20 cellular contexts compared by ENCODE assay signal in genomic region chr4:122701061-122701460, GRCh38. TPM values are rescaled to one million over a fixed set of nuclear protein-coding genes. Genes with fewer than 3 reads are reported as not detected.
DNase-seq lines count a peak whose midpoint lies in the region; ATAC-seq, FAIRE-seq and TF ChIP-seq lines count a peak whose summit lies in the region.
"Had no signal": no experiment of that assay in that cellular context is flagged by ENCODE, and none has a peak within 500 bp of the region (broad histone marks: within the 10 kb centered on the region; RNA-seq: fewer than 3 reads in every experiment).

No MANE protein-coding gene starts in this region.

- ATAC-seq in activated naive CD4-positive, alpha-beta T cell treated with anti-CD3 and anti-CD28 coated beads, Interleukin-2, amount 50 U/mL, for 72 hours = peak; percentile 69 to 75
- ATAC-seq in HG02870 (IDR thresholded peaks at IDR 0.05; ENCODE audit: unreplicated experiment) (peak; percentile 60), GM18505 (IDR thresholded peaks at IDR 0.05; ENCODE audit: unreplicated experiment) (no peak)
- no peak for ATAC-seq in CD4-positive, alpha-beta T cell (ENCODE audit: poor library complexity)
- ATAC-seq: naive thymus-derived CD4-positive, alpha-beta T cell had no signal

- H3K4me3 ChIP-seq in kidney (ENCODE audit: low read length in 2 of 2) = peak overlapping the region; percentile 51 to 73
- H3K4me3 ChIP-seq: esophagus squamous epithelium, smooth muscle cell, thoracic aorta had no signal

- no peaks in the 10 kb centered on the region for H3K27me3 Mint-ChIP-seq in activated naive CD4-positive, alpha-beta T cell treated with anti-CD3 and anti-CD28 coated beads, Interleukin-2, amount 10 ng/mL, durations not matched to agents 7 days and 5 days
- H3K27me3 Mint-ChIP-seq in activated T-helper 1 cell treated with anti-CD3 and anti-CD28 coated beads, Interleukin-12 subunit alpha, Interleukin-12 subunit beta, Interleukin-2, Interleukin-4 antibody, amounts not matched to agents 30 ng/mL and 10 ng/mL and 1 ng/mL, durations not matched to agents 14 hours and 24 hours and 36 hours (ENCODE audit: insufficient read depth) = peaks cover 2% of the 10 kb centered on the region
- no peaks in the 10 kb centered on the region for H3K27me3 Mint-ChIP-seq in CD4-positive, alpha-beta T cell
- H3K27me3 Mint-ChIP-seq: naive thymus-derived CD4-positive, alpha-beta T cell had no signal

- TF ChIP-seq CTCF in kidney (IDR thresholded peaks at IDR 0.05; ENCODE audit: borderline replicate concordance, extremely low read depth, insufficient read depth) = no peak
- no peak for TF ChIP-seq CTCF in CD4-positive, alpha-beta T cell (IDR thresholded peaks at IDR 0.05)

- H3K36me3 Mint-ChIP-seq in activated naive CD4-positive, alpha-beta T cell treated with anti-CD3 and anti-CD28 coated beads, Interleukin-2, amount 50 U/mL, for 72 hours = peaks cover 10 to 81% of the 10 kb centered on the region in 2 donors
- H3K36me3 Mint-ChIP-seq in activated naive CD4-positive, alpha-beta T cell treated with anti-CD3 and anti-CD28 coated beads, Interleukin-2, amount 10 ng/mL, durations not matched to agents 7 days and 5 days = no peaks in the 10 kb centered on the region
- H3K36me3 Mint-ChIP-seq in activated T-helper 1 cell treated with anti-CD3 and anti-CD28 coated beads, Interleukin-12 subunit alpha, Interleukin-12 subunit beta, Interleukin-2, Interleukin-4 antibody, amounts not matched to agents 30 ng/mL and 10 ng/mL and 1 ng/mL, durations not matched to agents 14 hours and 24 hours and 36 hours (ENCODE audit: low read depth) = peaks cover 19% of the 10 kb centered on the region
- no peaks in the 10 kb centered on the region for H3K36me3 Mint-ChIP-seq in CD4-positive, alpha-beta T cell (ENCODE audit: low read depth)
- H3K36me3 Mint-ChIP-seq: immature natural killer cell had no signal

- H3K27ac ChIP-seq in kidney (ENCODE audit: low read depth in 2 of 2, low read length in 2 of 2) = no peak overlapping the region
- H3K27ac ChIP-seq in CD4-positive, alpha-beta T cell (ENCODE audit: low read depth, low read length) = no peak overlapping the region
- H3K27ac ChIP-seq: esophagus squamous epithelium, HL-60, thoracic aorta had no signal

- no peaks in the 10 kb centered on the region for H3K9me3 ChIP-seq in kidney (ENCODE audit: control insufficient read depth in 1 of 2, low read length in 2 of 2)
- no peaks in the 10 kb centered on the region for H3K9me3 ChIP-seq in CD4-positive, alpha-beta T cell (ENCODE audit: control insufficient read depth, low read length)
- H3K9me3 ChIP-seq: esophagus squamous epithelium, thoracic aorta had no signal

- CTCF ChIA-PET in activated naive CD4-positive, alpha-beta T cell treated with anti-CD3 and anti-CD28 coated beads, Interleukin-2, amount 10 ng/mL, durations not matched to agents 7 days and 5 days (lab: Charles Lee) = no interaction called here
- CTCF ChIA-PET in CD4-positive, alpha-beta T cell (lab: Charles Lee) = no interaction called here

- peak overlapping the region; percentile 79 to 98 for H3K27ac Mint-ChIP-seq in activated naive CD4-positive, alpha-beta T cell treated with anti-CD3 and anti-CD28 coated beads, Interleukin-2, amount 50 U/mL, for 72 hours
- H3K27ac Mint-ChIP-seq in activated naive CD4-positive, alpha-beta T cell treated with anti-CD3 and anti-CD28 coated beads, Interleukin-2, amount 10 ng/mL, durations not matched to agents 7 days and 5 days = no peak overlapping the region
- H3K27ac Mint-ChIP-seq in activated T-helper 1 cell treated with anti-CD3 and anti-CD28 coated beads, Interleukin-12 subunit alpha, Interleukin-12 subunit beta, Interleukin-2, Interleukin-4 antibody, amounts not matched to agents 30 ng/mL and 10 ng/mL and 1 ng/mL, durations not matched to agents 14 hours and 24 hours and 36 hours = peak overlapping the region; percentile 95
- no peak overlapping the region for H3K27ac Mint-ChIP-seq in CD4-positive, alpha-beta T cell
- H3K27ac Mint-ChIP-seq: HFFc6, immature natural killer cell had no signal

- intact Hi-C loops in activated T-helper 1 cell treated with anti-CD3 and anti-CD28 coated beads, Interleukin-12 subunit alpha, Interleukin-12 subunit beta, Interleukin-2, Interleukin-4 antibody, amounts not matched to agents 30 ng/mL and 10 ng/mL and 1 ng/mL, durations not matched to agents 14 hours and 24 hours and 36 hours (cut with micrococcal nuclease) = loop anchor here (1.0 to 2.0 kb wide), 6 partner anchors 9 to 99 kb away; no protein-coding TSS in a partner anchor
- intact Hi-C loops in kidney (cut with DNase I) (no loop called here), posterior cingulate gyrus (cut with DNase I) (no loop called here)
- intact Hi-C loops in CD4-positive, alpha-beta T cell (cut with DNase I, micrococcal nuclease) = no loop called here

- H3K9me3 Mint-ChIP-seq in activated naive CD4-positive, alpha-beta T cell treated with anti-CD3 and anti-CD28 coated beads, Interleukin-2, amount 50 U/mL, for 72 hours = peaks cover 10 to 21% of the 10 kb centered on the region in 2 donors
- no peaks in the 10 kb centered on the region for H3K9me3 Mint-ChIP-seq in activated naive CD4-positive, alpha-beta T cell treated with anti-CD3 and anti-CD28 coated beads, Interleukin-2, amount 10 ng/mL, durations not matched to agents 7 days and 5 days
- H3K9me3 Mint-ChIP-seq in activated T-helper 1 cell treated with anti-CD3 and anti-CD28 coated beads, Interleukin-12 subunit alpha, Interleukin-12 subunit beta, Interleukin-2, Interleukin-4 antibody, amounts not matched to agents 30 ng/mL and 10 ng/mL and 1 ng/mL, durations not matched to agents 14 hours and 24 hours and 36 hours = peaks cover 13% of the 10 kb centered on the region
- no peaks in the 10 kb centered on the region for H3K9me3 Mint-ChIP-seq in CD4-positive, alpha-beta T cell
- H3K9me3 Mint-ChIP-seq: HFFc6, immature natural killer cell had no signal

- H3K4me1 ChIP-seq in kidney (ENCODE audit: control insufficient read depth in 1 of 2, insufficient read depth in 1 of 2, low read depth in 1 of 2, low read length in 2 of 2) = no peaks in the 10 kb centered on the region
- H3K4me1 ChIP-seq: esophagus squamous epithelium had no signal

- TF ChIP-seq POLR2A in GM18505 (IDR thresholded peaks at IDR 0.05; ENCODE audit: borderline replicate concordance, extremely low read depth, insufficient read depth, insufficient read length) = no peak

- no peak for DNase-seq in activated naive CD4-positive, alpha-beta T cell treated with anti-CD3 and anti-CD28 coated beads, Interleukin-2, amount 50 U/mL, for 72 hours (ENCODE audit: low spot score in 2 of 2)
- no peak for DNase-seq in activated naive CD4-positive, alpha-beta T cell treated with anti-CD3 and anti-CD28 coated beads, Interleukin-2, amount 10 ng/mL, durations not matched to agents 7 days and 5 days
- DNase-seq in activated T-helper 1 cell treated with anti-CD3 and anti-CD28 coated beads, Interleukin-12 subunit alpha, Interleukin-12 subunit beta, Interleukin-2, Interleukin-4 antibody, amounts not matched to agents 30 ng/mL and 10 ng/mL and 1 ng/mL, durations not matched to agents 14 hours and 24 hours and 36 hours (ENCODE audit: low spot score) = no peak
- DNase-seq in kidney (no peak), posterior cingulate gyrus (no peak)
- DNase-seq in CD4-positive, alpha-beta T cell = no peak
- DNase-seq: esophagus squamous epithelium; HFFc6; immature natural killer cell; KBM-7; naive thymus-derived CD4-positive, alpha-beta T cell; NCI-H1105; NCI-H82; stimulated activated CD4-positive, alpha-beta T cell treated with anti-CD3 and anti-CD28 coated beads, Interleukin-4, amount 100 ng/mL, for 4 hours; stimulated activated CD8-positive, alpha-beta memory T cell treated with anti-CD3 and anti-CD28 coated beads, Interleukin-4, amount 100 ng/mL, for 48 hours had no signal

- POLR2A ChIA-PET in CD4-positive, alpha-beta T cell (lab: Charles Lee) = no interaction called here

- no peaks in the 10 kb centered on the region for H3K36me3 ChIP-seq in kidney (ENCODE audit: control insufficient read depth in 1 of 2, insufficient read depth in 2 of 2, low read length in 2 of 2)
- H3K36me3 ChIP-seq: esophagus squamous epithelium, thoracic aorta had no signal

- no peak overlapping the region for H3K4me3 Mint-ChIP-seq in activated naive CD4-positive, alpha-beta T cell treated with anti-CD3 and anti-CD28 coated beads, Interleukin-2, amount 10 ng/mL, durations not matched to agents 7 days and 5 days
- peak overlapping the region; percentile 80 for H3K4me3 Mint-ChIP-seq in activated T-helper 1 cell treated with anti-CD3 and anti-CD28 coated beads, Interleukin-12 subunit alpha, Interleukin-12 subunit beta, Interleukin-2, Interleukin-4 antibody, amounts not matched to agents 30 ng/mL and 10 ng/mL and 1 ng/mL, durations not matched to agents 14 hours and 24 hours and 36 hours
- H3K4me3 Mint-ChIP-seq in CD4-positive, alpha-beta T cell = no peak overlapping the region
- H3K4me3 Mint-ChIP-seq: HFFc6, immature natural killer cell had no signal

- H3K9ac ChIP-seq in kidney (ENCODE audit: low read length in 2 of 2) = no peak overlapping the region

- peak; percentile 3 for FAIRE-seq in kidney (lab: Jason Lieb, UNC)

- H3K27me3 ChIP-seq in CD4-positive, alpha-beta T cell (ENCODE audit: control insufficient read depth, insufficient read depth, low read length) = no peaks in the 10 kb centered on the region

- H3K4me1 Mint-ChIP-seq in activated naive CD4-positive, alpha-beta T cell treated with anti-CD3 and anti-CD28 coated beads, Interleukin-2, amount 10 ng/mL, durations not matched to agents 7 days and 5 days = peaks cover 33% of the 10 kb centered on the region
- peaks cover 70% of the 10 kb centered on the region for H3K4me1 Mint-ChIP-seq in activated T-helper 1 cell treated with anti-CD3 and anti-CD28 coated beads, Interleukin-12 subunit alpha, Interleukin-12 subunit beta, Interleukin-2, Interleukin-4 antibody, amounts not matched to agents 30 ng/mL and 10 ng/mL and 1 ng/mL, durations not matched to agents 14 hours and 24 hours and 36 hours (ENCODE audit: low read depth)
- H3K4me1 Mint-ChIP-seq in CD4-positive, alpha-beta T cell (ENCODE audit: low read depth) = no peaks in the 10 kb centered on the region
- H3K4me1 Mint-ChIP-seq: immature natural killer cell had no signal

RNA-seq across cellular contexts. Expression of gene BBS12, which starts 31.4 kb away (rescaled TPM):
- total RNA-seq in activated naive CD4-positive, alpha-beta T cell treated with anti-CD3 and anti-CD28 coated beads, Interleukin-2, amount 50 U/mL, for 72 hours = 1 to 10 TPM in 1 of 2 donors, under 1 TPM in 1; 0.96 to 5.8 TPM
- 4.4 and 6.2 TPM in 2 replicates for total RNA-seq in activated T-helper 1 cell treated with anti-CD3 and anti-CD28 coated beads, Interleukin-12 subunit alpha, Interleukin-12 subunit beta, Interleukin-2, Interleukin-4 antibody, amounts not matched to agents 30 ng/mL and 10 ng/mL and 1 ng/mL, durations not matched to agents 14 hours and 24 hours and 36 hours
- total RNA-seq in kidney = 9.9 TPM
- polyA plus RNA-seq in kidney (ENCODE audit: insufficient read depth, low read depth, low replicate concordance) = 8.3 TPM
- total RNA-seq in CD4-positive, alpha-beta T cell = under 1 TPM; 0.80 to 0.84 TPM

Comparison
In these comparisons a context has a peak if more than half of its experiments do, and no peak if none do; other contexts are left out.
1. H3K27ac Mint-ChIP-seq: peak in activated naive CD4-positive, alpha-beta T cell treated with anti-CD3 and anti-CD28 coated beads, Interleukin-2, amount 50 U/mL, for 72 hours (2 of 2) and activated T-helper 1 cell treated with anti-CD3 and anti-CD28 coated beads, Interleukin-12 subunit alpha, Interleukin-12 subunit beta, Interleukin-2, Interleukin-4 antibody, amounts not matched to agents 30 ng/mL and 10 ng/mL and 1 ng/mL, durations not matched to agents 14 hours and 24 hours and 36 hours (single experiment); none in activated naive CD4-positive, alpha-beta T cell treated with anti-CD3 and anti-CD28 coated beads, Interleukin-2, amount 10 ng/mL, durations not matched to agents 7 days and 5 days (single experiment) and CD4-positive, alpha-beta T cell (single experiment).
2. ATAC-seq: peak in activated naive CD4-positive, alpha-beta T cell treated with anti-CD3 and anti-CD28 coated beads, Interleukin-2, amount 50 U/mL, for 72 hours (2 of 2) and HG02870 (single experiment); none in GM18505 (single experiment) and CD4-positive, alpha-beta T cell (single experiment).